In the genomic region with DNA sequence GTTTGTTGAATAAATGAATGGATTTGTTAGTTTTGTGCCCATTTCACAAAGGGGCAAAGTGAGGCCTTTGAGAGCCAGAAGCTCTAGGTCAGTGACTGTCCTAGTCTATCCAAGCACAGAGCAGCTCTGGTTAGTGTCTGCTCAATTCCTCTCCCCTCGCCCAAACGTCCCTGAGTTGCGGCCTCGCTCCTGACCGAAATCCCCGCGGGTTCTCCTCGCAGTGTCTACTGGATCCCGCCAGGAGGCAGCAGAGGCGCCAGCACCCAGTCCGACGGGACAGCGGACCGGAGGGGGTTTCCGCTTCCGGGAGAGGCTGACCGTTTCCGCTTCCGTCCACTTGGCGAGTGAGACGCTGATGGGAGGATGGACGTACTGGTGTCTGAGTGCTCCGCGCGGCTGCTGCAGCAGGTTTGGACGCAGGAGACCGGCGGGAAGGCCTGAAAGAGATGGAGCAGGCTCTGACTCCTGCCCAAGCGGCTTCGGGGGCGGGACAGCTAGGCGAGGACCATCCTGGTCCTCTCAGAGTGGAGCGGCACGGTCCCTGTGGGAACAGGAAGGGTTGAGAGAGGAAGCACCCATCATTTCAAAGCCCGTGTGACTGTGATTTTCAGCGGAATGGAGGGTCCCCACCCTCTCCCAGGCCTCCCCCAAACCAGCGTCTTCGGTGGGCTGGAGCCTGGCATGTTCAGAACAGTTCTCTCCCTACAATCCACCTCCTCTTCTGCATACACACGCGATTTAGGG, we compare ENCODE assay signal across 1 cellular context.
TF ChIP-seq lines count a peak whose summit lies in the region.

TSS of gene RARS1 (plus strand) at position 336 of the 744 bp plus-strand sequence. CDS start at position 364, 28 bp downstream.

TF ChIP-seq in HepG2, 621 proteins besides CTCF, POLR2A, EP300 and RAD21 (continued from another document and continues in another):
- TF ChIP-seq ZNF367 (CRISPR knock-in tag; IDR thresholded peaks at IDR 0.05; ENCODE audit: borderline replicate concordance) (no peak), HHEX (CRISPR knock-in tag; IDR thresholded peaks at IDR 0.05) (no peak), CBX1 (IDR thresholded peaks at IDR 0.05; ENCODE audit: low read depth) (peak; percentile 95), NONO (IDR thresholded peaks at IDR 0.05) (no peak), NONO (CRISPR knock-in tag; conservative IDR thresholded peaks at IDR 0.05) (peak; percentile 96), CHD2 (IDR thresholded peaks at IDR 0.05; ENCODE audit: low read depth, low read length) (no peak), SALL1 (CRISPR knock-in tag; IDR thresholded peaks at IDR 0.05) (peak; percentile 90), ATRX (CRISPR knock-in tag; IDR thresholded peaks at IDR 0.05; ENCODE audit: borderline replicate concordance) (no peak), HNRNPLL (IDR thresholded peaks at IDR 0.05; ENCODE audit: low read depth, low read length, poor library complexity, severe bottlenecking) (peak; percentile 57), TAF1 (CRISPR knock-in tag; IDR thresholded peaks at IDR 0.05) (peak; percentile 95), SKIL (CRISPR knock-in tag; IDR thresholded peaks at IDR 0.05; ENCODE audit: borderline replicate concordance) (peak; percentile 51; the same call in 1 of the 2 replicates), GATAD2A (CRISPR knock-in tag; IDR thresholded peaks at IDR 0.05) (peak; percentile 82), ZNF580 (CRISPR knock-in tag; IDR thresholded peaks at IDR 0.05; ENCODE audit: borderline replicate concordance, low read depth) (peak; percentile 47; the same call in 1 of the 2 replicates), PRDM15 (CRISPR knock-in tag; IDR thresholded peaks at IDR 0.05) (no peak), KMT2B (CRISPR knock-in tag; IDR thresholded peaks at IDR 0.05) (peak; percentile 92), REL (CRISPR knock-in tag; conservative IDR thresholded peaks at IDR 0.05) (no peak; the same call in 1 of the 2 replicates), ZNF746 (CRISPR knock-in tag; IDR thresholded peaks at IDR 0.05) (no peak), RXRB (CRISPR knock-in tag; IDR thresholded peaks at IDR 0.05; ENCODE audit: borderline replicate concordance) (peak; percentile 44; the same call in 1 of the 2 replicates), ZBTB4 (CRISPR knock-in tag; IDR thresholded peaks at IDR 0.05; ENCODE audit: borderline replicate concordance) (no peak), KLF15 (CRISPR knock-in tag; IDR thresholded peaks at IDR 0.05; ENCODE audit: borderline replicate concordance) (no peak; the same call in 1 of the 2 replicates), IRF2 (CRISPR knock-in tag; IDR thresholded peaks at IDR 0.05) (peak; percentile 97), ZNF142 (CRISPR knock-in tag; IDR thresholded peaks at IDR 0.05) (no peak), CHD4 (IDR thresholded peaks at IDR 0.05; ENCODE audit: borderline replicate concordance, low read length) (no peak), ELF4 (CRISPR knock-in tag; IDR thresholded peaks at IDR 0.05; ENCODE audit: borderline replicate concordance) (0 out of 2 replicates have a peak, but pooled peaks have one; percentile 37), TEAD3 (CRISPR knock-in tag; optimal IDR thresholded peaks at IDR 0.05; ENCODE audit: borderline replicate concordance) (peak; percentile 79), SKI (IDR thresholded peaks at IDR 0.05; ENCODE audit: partially characterized antibody) (no peak), ZNF597 (CRISPR knock-in tag; IDR thresholded peaks at IDR 0.05) (no peak)
- TF ChIP-seq, protein P1, sequence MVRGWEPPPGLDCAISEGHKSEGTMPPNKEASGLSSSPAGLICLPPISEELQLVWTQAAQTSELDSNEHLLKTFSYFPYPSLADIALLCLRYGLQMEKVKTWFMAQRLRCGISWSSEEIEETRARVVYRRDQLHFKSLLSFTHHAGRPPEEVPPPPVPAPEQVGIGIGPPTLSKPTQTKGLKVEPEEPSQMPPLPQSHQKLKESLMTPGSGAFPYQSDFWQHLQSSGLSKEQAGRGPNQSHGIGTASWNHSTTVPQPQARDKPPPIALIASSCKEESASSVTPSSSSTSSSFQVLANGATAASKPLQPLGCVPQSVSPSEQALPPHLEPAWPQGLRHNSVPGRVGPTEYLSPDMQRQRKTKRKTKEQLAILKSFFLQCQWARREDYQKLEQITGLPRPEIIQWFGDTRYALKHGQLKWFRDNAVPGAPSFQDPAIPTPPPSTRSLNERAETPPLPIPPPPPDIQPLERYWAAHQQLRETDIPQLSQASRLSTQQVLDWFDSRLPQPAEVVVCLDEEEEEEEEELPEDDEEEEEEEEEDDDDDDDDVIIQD (CRISPR knock-in tag; IDR thresholded peaks at IDR 0.05; ENCODE audit: low read depth) = peak; percentile 63; the same call in 1 of the 2 replicates
- TF ChIP-seq, protein P2, sequence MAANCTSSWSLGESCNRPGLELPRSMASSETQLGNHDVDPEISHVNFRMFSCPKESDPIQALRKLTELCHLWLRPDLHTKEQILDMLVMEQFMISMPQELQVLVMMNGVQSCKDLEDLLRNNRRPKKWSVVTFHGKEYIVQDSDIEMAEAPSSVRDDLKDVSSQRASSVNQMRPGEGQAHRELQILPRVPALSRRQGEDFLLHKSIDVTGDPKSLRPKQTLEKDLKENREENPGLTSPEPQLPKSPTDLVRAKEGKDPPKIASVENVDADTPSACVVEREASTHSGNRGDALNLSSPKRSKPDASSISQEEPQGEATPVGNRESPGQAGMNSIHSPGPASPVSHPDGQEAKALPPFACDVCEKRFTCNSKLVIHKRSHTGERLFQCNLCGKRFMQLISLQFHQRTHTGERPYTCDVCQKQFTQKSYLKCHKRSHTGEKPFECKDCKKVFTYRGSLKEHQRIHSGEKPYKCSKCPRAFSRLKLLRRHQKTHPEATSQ (CRISPR knock-in tag; IDR thresholded peaks at IDR 0.05; ENCODE audit: borderline replicate concordance) = peak; percentile 50; the same call in 1 of the 2 replicates
